In genomic region chr22:50640857-50641647, GRCh38 we compare ENCODE assay signal across 20 cellular contexts. TPM values are rescaled to one million over a fixed set of nuclear protein-coding genes. Genes with fewer than 3 reads are reported as not detected.
A peak's percentile ranks its signal among the peaks of the same experiment; 100 is the strongest.
DNase-seq lines count a peak whose midpoint lies in the region; ATAC-seq and TF ChIP-seq lines count a peak whose summit lies in the region.
"Had no signal": no experiment of that assay in that cellular context is flagged by ENCODE, and none has a peak within 500 bp of the region (broad histone marks: within the 10 kb centered on the region; RNA-seq: fewer than 3 reads in every experiment).

No MANE protein-coding gene starts in this region.

- H3K23ac ChIP-seq in IMR-90 (ENCODE audit: low read depth, low read length): no peak overlapping the region

- H3K9ac ChIP-seq in IMR-90 (ENCODE audit: low read depth, low read length) (no peak overlapping the region), liver (ENCODE audit: low read depth in 1 of 2, low read length in 2 of 2) (no peak overlapping the region), skeletal muscle satellite cell (ENCODE audit: low read depth, low read length) (no peak overlapping the region)
- H3K9ac ChIP-seq: GM23248, parathyroid adenoma had no signal

- no peak overlapping the region for H2BK15ac ChIP-seq in IMR-90 (ENCODE audit: low read depth, low read length)

- H3K36me3 ChIP-seq in IMR-90 (ENCODE audit: control insufficient read depth, insufficient read depth, low read length) (no peaks in the 10 kb centered on the region), gastroesophageal sphincter (no peaks in the 10 kb centered on the region), liver (ENCODE audit: control insufficient read depth in 4 of 4, insufficient read depth in 3 of 4, low read depth in 1 of 4, low read length in 3 of 4) (no peaks in the 10 kb centered on the region), skeletal muscle satellite cell (ENCODE audit: insufficient read depth, low read length) (no peaks in the 10 kb centered on the region)
- H3K36me3 ChIP-seq: thoracic aorta had no signal

- H3K9me1 ChIP-seq in IMR-90 (ENCODE audit: insufficient read depth, low read length): no peaks in the 10 kb centered on the region

- no peak overlapping the region for H2BK5ac ChIP-seq in IMR-90 (ENCODE audit: low read depth, low read length, poor library complexity, severe bottlenecking)

- no peak for TF ChIP-seq EP300 in gastroesophageal sphincter (IDR thresholded peaks at IDR 0.05)

- no peak overlapping the region for H4K8ac ChIP-seq in IMR-90 (ENCODE audit: low read depth in 2 of 2, low read length in 2 of 2)

- H3K14ac ChIP-seq in IMR-90 (replicated peaks; ENCODE audit: low read depth, low read length): no peak overlapping the region

- H3K18ac ChIP-seq in IMR-90 (ENCODE audit: low read depth, low read length): no peak overlapping the region

- H3K27ac ChIP-seq in IMR-90 (ENCODE audit: insufficient read depth, low read length) (no peak overlapping the region), gastroesophageal sphincter (peak overlapping the region in 3 of 4 donors; percentile 2 to 59 (median 56)), liver (ENCODE audit: low read depth in 1 of 2, low read length in 2 of 2) (peak overlapping the region; percentile 15 to 25), RWPE1 (no peak overlapping the region)
- H3K27ac ChIP-seq: C4-2B, coronary artery, GM23248, parathyroid adenoma, thoracic aorta had no signal

- CTCF ChIA-PET in IMR-90 (lab: Yijun Ruan, JAX) (interaction anchor here (1.1 kb wide), 1 partner anchor 11 kb away, joined by 5 read pairs; no protein-coding TSS in a partner anchor), RWPE1 (lab: Yijun Ruan, JAX) (no interaction called here)

- intact Hi-C loops in IMR-90 (cut with micrococcal nuclease): no loop called here

- in situ Hi-C loops in IMR-90 (cut with MboI; ENCODE audit: low sequenced_read_pairs): no loop called here

- peaks cover 2% of the 10 kb centered on the region; the same call in 1 of the 2 replicates for H3K9me3 ChIP-seq in IMR-90 (ENCODE audit: control insufficient read depth, insufficient read depth, low read length)
- H3K9me3 ChIP-seq in gastroesophageal sphincter: no peaks in the 10 kb centered on the region
- no peaks in the 10 kb centered on the region for H3K9me3 ChIP-seq in liver (ENCODE audit: control insufficient read depth in 4 of 4, low read length in 3 of 4)
- no peaks in the 10 kb centered on the region for H3K9me3 ChIP-seq in skeletal muscle satellite cell (replicated peaks; ENCODE audit: low read length)
- H3K9me3 ChIP-seq: thoracic aorta had no signal

- dilution Hi-C loops in IMR-90 (cut with HindIII; ENCODE audit: low sequenced_read_pairs, unreplicated experiment): no loop called here

- DNase-seq in IMR-90: no peak
- no peak for DNase-seq in RWPE1 (ENCODE audit: low spot score)
- no peak for DNase-seq in cerebellum (ENCODE audit: low spot score)
- no peak for DNase-seq in COR-L47 (lab: John Stamatoyannopoulos, UW)
- DNase-seq: activated B cell treated with CpG ODN at 0.5 μM for 24 hours; activated CD8-positive, alpha-beta memory T cell treated with anti-CD3 and anti-CD28 coated beads for 24 hours; activated naive CD4-positive, alpha-beta T cell treated with anti-CD3 and anti-CD28 coated beads, Interleukin-2, amount 50 U/mL, for 16 hours; activated T-cell treated with anti-CD3 and anti-CD28 coated beads, Interleukin-2, amount 50 U/mL, for 72 hours; NCI-H82; PC-3; stimulated activated CD8-positive, alpha-beta memory T cell treated with anti-CD3 and anti-CD28 coated beads, Interleukin-4, amount 100 ng/mL, for 48 hours had no signal

- H3K56ac ChIP-seq in IMR-90 (ENCODE audit: extremely low read depth, insufficient read depth, low read length): no peak overlapping the region

- H3K79me1 ChIP-seq in IMR-90 (ENCODE audit: low read depth in 1 of 2, low read length in 2 of 2): no peaks in the 10 kb centered on the region

- no TSS peak for BruUV-seq in IMR-90 (replicated peaks; lab: Mats Ljungman, UMichigan)

- no peak overlapping the region for H2BK20ac ChIP-seq in IMR-90 (ENCODE audit: low read depth, low read length)

- no peak overlapping the region for H4K5ac ChIP-seq in IMR-90 (ENCODE audit: low read depth, low read length)

- H3K4me2 ChIP-seq in IMR-90 (ENCODE audit: low read depth, low read length) (no peak overlapping the region; the same call in 1 of the 2 replicates), skeletal muscle satellite cell (ENCODE audit: low read length) (peak overlapping the region; percentile 43)

- no peak for TF ChIP-seq RAD21 in IMR-90 (IDR thresholded peaks at IDR 0.05; ENCODE audit: low read length)
- no peak for TF ChIP-seq RAD21 in liver (IDR thresholded peaks at IDR 0.05)

- ATAC-seq in IMR-90 (ENCODE audit: low read depth): no peak
- no peak for ATAC-seq in gastroesophageal sphincter
- no peak for ATAC-seq in HG03135 (IDR thresholded peaks at IDR 0.05; ENCODE audit: unreplicated experiment)
- ATAC-seq: activated T-cell treated with anti-CD3 and anti-CD28 coated beads, Interleukin-2, amount 50 U/mL, for 72 hours; PC-3 had no signal

- H3K27me3 ChIP-seq in IMR-90 (ENCODE audit: control insufficient read depth, insufficient read depth, low read length) (peaks cover 40% of the 10 kb centered on the region), gastroesophageal sphincter (peaks cover 49% of the 10 kb centered on the region), liver (ENCODE audit: control insufficient read depth in 4 of 4, insufficient read depth in 4 of 4, low read length in 3 of 4) (no peaks in the 10 kb centered on the region), skeletal muscle satellite cell (ENCODE audit: control insufficient read depth, insufficient read depth, low read length) (peaks cover 30% of the 10 kb centered on the region)

- no peak overlapping the region for H2AK9ac ChIP-seq in IMR-90 (replicated peaks; ENCODE audit: low read depth, low read length, poor library complexity)

- POLR2A ChIA-PET in IMR-90 (lab: Charles Lee; ENCODE audit: unreplicated experiment) (no interaction called here), RWPE1 (lab: Yijun Ruan, JAX; ENCODE audit: low non-redundant PET) (no interaction called here)

- no peak for TF ChIP-seq CTCF in IMR-90 (conservative IDR thresholded peaks at IDR 0.05; ENCODE audit: low read depth, low read length)
- no peak for TF ChIP-seq CTCF in gastroesophageal sphincter (IDR thresholded peaks at IDR 0.05)
- TF ChIP-seq CTCF in liver (IDR thresholded peaks at IDR 0.05; ENCODE audit: low read depth, low read length, missing input control): no peak
- no peak for TF ChIP-seq CTCF in RWPE1 (conservative IDR thresholded peaks at IDR 0.05; ENCODE audit: low read depth)

- H2BK120ac ChIP-seq in IMR-90 (ENCODE audit: low read depth, low read length): no peak overlapping the region

- H2AK5ac ChIP-seq in IMR-90 (ENCODE audit: low read depth, low read length): no peak overlapping the region

- H4K91ac ChIP-seq in IMR-90 (ENCODE audit: insufficient read depth, low read depth, low read length): no peak overlapping the region

- 63% methylated on average over 4 of the region's 15 CpGs; no CpG with 5 or more reads in 1 of the 2 experiments for WGBS in IMR-90 (ENCODE audit: extremely low coverage in 2 of 2, insufficient read length in 1 of 2), 2 experiments
- 83 to 88% methylated on average over 9 to 11 of the region's 15 CpGs for WGBS in gastroesophageal sphincter (ENCODE audit: low coverage in 1 of 2), 2 donors
- WGBS in liver: 79% methylated on average over 15 of the region's 15 CpGs

- TF ChIP-seq POLR2A in IMR-90 (IDR thresholded peaks at IDR 0.05; ENCODE audit: low read depth, low read length) (no peak), gastroesophageal sphincter (IDR thresholded peaks at IDR 0.05) (no peak)

- H3K4ac ChIP-seq in IMR-90 (ENCODE audit: low read depth, low read length): no peak overlapping the region

- H3K4me1 ChIP-seq in IMR-90 (ENCODE audit: control insufficient read depth, insufficient read depth, low read length) (peaks cover 10% of the 10 kb centered on the region; the same call in 1 of the 2 replicates), gastroesophageal sphincter (peaks cover 0 to 14% (median 5%) of the 10 kb centered on the region in 3 donors), liver (ENCODE audit: control insufficient read depth in 4 of 4, insufficient read depth in 4 of 4, low read length in 3 of 4) (peaks cover 15 to 32% (median 22%) of the 10 kb centered on the region in 4 donors), skeletal muscle satellite cell (ENCODE audit: control insufficient read depth, insufficient read depth, low read length) (peaks cover 13% of the 10 kb centered on the region)
- H3K4me1 ChIP-seq: parathyroid adenoma had no signal

- peak overlapping the region; percentile 14 for H2AFZ ChIP-seq in IMR-90 (replicated peaks; ENCODE audit: low read length, poor library complexity)
- H2AFZ ChIP-seq: GM23248, parathyroid adenoma had no signal

- H3K4me3 ChIP-seq in IMR-90 (ENCODE audit: insufficient read depth, low read depth, low read length) (no peak overlapping the region), gastroesophageal sphincter (no peak overlapping the region), liver (ENCODE audit: low read depth in 1 of 3, low read length in 3 of 3) (no peak overlapping the region), skeletal muscle satellite cell (ENCODE audit: low read length) (no peak overlapping the region)
- H3K4me3 ChIP-seq: coronary artery, GM23248, thoracic aorta had no signal

- no peaks in the 10 kb centered on the region for H4K20me1 ChIP-seq in IMR-90 (ENCODE audit: insufficient read depth, low read length)

RNA-seq across cellular contexts. Expression of gene ARSA, which starts 13.1 kb away (rescaled TPM):
- 3.1 and 3.4 TPM in 2 replicates for total RNA-seq in IMR-90 (2012; rRNA removed)
- 24.2 and 30.0 TPM in 2 replicates for polyA plus RNA-seq in IMR-90 (2012; rRNA removed)
- 18.3 and 26.7 TPM in 2 replicates for polyA plus RNA-seq in IMR-90 (2012; cell fraction: cytosol; rRNA removed)
- 71.9 and 207 TPM in 2 replicates for polyA plus RNA-seq in IMR-90 (2012; cell fraction: nucleus; rRNA removed; ENCODE audit: low replicate concordance)
- 10 to 100 TPM; 19.5 to 40.0 (median 21.0) TPM for total RNA-seq in gastroesophageal sphincter
- total RNA-seq in liver: 10 to 100 TPM in 1 of 2 donors, 1 to 10 TPM in 1; 6.8 to 11.4 TPM
- polyA plus RNA-seq in liver: 10 to 100 TPM; 20.3 to 28.0 TPM
- 17.5 and 22.5 TPM in 2 replicates for total RNA-seq in skeletal muscle satellite cell (2012; rRNA removed)
- total RNA-seq in cerebellum: 5.9 TPM

RNA-seq across cellular contexts. Expression of gene SHANK3, which starts 31.6 kb away (rescaled TPM):
- total RNA-seq in IMR-90 (2012; rRNA removed) (0.18 and 0.28 TPM in 2 replicates), gastroesophageal sphincter (10 to 100 TPM in 2 of 4 donors, 1 to 10 TPM in 2; 5.9 to 20.5 (median 13.0) TPM), liver (1 to 10 TPM; 5.1 to 10.0 TPM), cerebellum (6.4 TPM)
- polyA plus RNA-seq in IMR-90 (2012; rRNA removed) (1.5 and 2.2 TPM in 2 replicates), liver (1 to 10 TPM; 1.1 to 6.4 TPM)
- 0.82 and 2.0 TPM in 2 replicates for polyA plus RNA-seq in IMR-90 (2012; cell fraction: cytosol; rRNA removed)
- 5.9 and 11.9 TPM in 2 replicates for polyA plus RNA-seq in IMR-90 (2012; cell fraction: nucleus; rRNA removed; ENCODE audit: low replicate concordance)
- total RNA-seq in skeletal muscle satellite cell (2012; rRNA removed): 1.0 and 1.5 TPM in 2 replicates
- total RNA-seq: activated B cell treated with CpG ODN at 0.5 μM for 24 hours had no signal

RNA-seq across cellular contexts. Expression of gene MAPK8IP2, which starts 40.5 kb away (rescaled TPM):
- total RNA-seq in IMR-90 (2012; rRNA removed) (under 0.01 TPM in 2 replicates), gastroesophageal sphincter (1 to 10 TPM in 3 of 4 donors, under 1 TPM in 1; 0.93 to 3.7 (median 2.3) TPM), liver (under 1 TPM; 0.09 to 0.17 TPM), cerebellum (38.4 TPM)
- polyA plus RNA-seq in IMR-90 (2012; rRNA removed) (0.14 and 0.22 TPM in 2 replicates), liver (under 1 TPM; 0.04 to 0.37 TPM)
- 0.05 and 0.29 TPM in 2 replicates for polyA plus RNA-seq in IMR-90 (2012; cell fraction: cytosol; rRNA removed)
- 0.30 and 0.50 TPM in 2 replicates for polyA plus RNA-seq in IMR-90 (2012; cell fraction: nucleus; rRNA removed; ENCODE audit: low replicate concordance)
- total RNA-seq in skeletal muscle satellite cell (2012; rRNA removed): 0.25 TPM in 1 of 2 replicates, not detected in the other
- total RNA-seq: GM23248 had no signal

RNA-seq across cellular contexts. Expression of gene CHKB, which starts 58.4 kb away (rescaled TPM):
- total RNA-seq in IMR-90 (2012; rRNA removed) (7.2 and 8.1 TPM in 2 replicates), gastroesophageal sphincter (10 to 100 TPM; 16.6 to 39.8 (median 33.1) TPM), liver (10 to 100 TPM; 18.4 to 24.2 TPM), cerebellum (29.0 TPM)
- polyA plus RNA-seq in IMR-90 (2012; rRNA removed) (35.3 and 36.9 TPM in 2 replicates), liver (10 to 100 TPM; 17.9 to 22.9 TPM)
- polyA plus RNA-seq in IMR-90 (2012; cell fraction: cytosol; rRNA removed): 13.3 and 23.2 TPM in 2 replicates
- polyA plus RNA-seq in IMR-90 (2012; cell fraction: nucleus; rRNA removed; ENCODE audit: low replicate concordance): 222 and 243 TPM in 2 replicates
- total RNA-seq in skeletal muscle satellite cell (2012; rRNA removed): 25.1 and 25.6 TPM in 2 replicates

Comparison
In these comparisons a context has a peak if more than half of its experiments do, and no peak if none do; other contexts are left out.
1. H3K27ac ChIP-seq: peak in gastroesophageal sphincter (3 of 4) and liver (2 of 2); none in IMR-90 (single experiment) and RWPE1 (single experiment).